Comparison of ENCODE assay signal across 33 cellular contexts in genomic region chr2:31067259-31067658, GRCh38.
A peak's percentile ranks its signal among the peaks of the same experiment; 100 is the strongest.
DNase-seq lines count a peak whose midpoint lies in the region; ATAC-seq and TF ChIP-seq lines count a peak whose summit lies in the region.
"Had no signal": no experiment of that assay in that cellular context is flagged by ENCODE, and none has a peak within 500 bp of the region (broad histone marks: within the 10 kb centered on the region; RNA-seq: fewer than 3 reads in every experiment).

No MANE protein-coding gene starts in this region.

- peaks cover 6 to 8% of the 10 kb centered on the region in 2 donors for H3K27me3 Mint-ChIP-seq in natural killer cell treated with Interleukin-12 subunit alpha and Interleukin-12 subunit beta and Interleukin-15 and Interleukin-18, amount 100 ng/mL, for 72 hours
- peaks cover 2 to 8% of the 10 kb centered on the region in 2 donors for H3K27me3 Mint-ChIP-seq in natural killer cell (ENCODE audit: low read depth in 2 of 2)
- peaks cover 0 to 51% of the 10 kb centered on the region in 2 donors for H3K27me3 Mint-ChIP-seq in effector memory CD8-positive, alpha-beta T cell
- H3K27me3 Mint-ChIP-seq: activated naive CD4-positive, alpha-beta T cell treated with anti-CD3 and anti-CD28 coated beads, Interleukin-2, amount 50 U/mL, for 24 hours; stimulated activated naive CD8-positive, alpha-beta T cell treated with anti-CD3 and anti-CD28 coated beads, Interleukin-15, amount 100 ng/mL, for 72 hours had no signal

- no peak for TF ChIP-seq CTCF in natural killer cell (IDR thresholded peaks at IDR 0.05)
- TF ChIP-seq CTCF in fibroblast of the aortic adventitia (IDR thresholded peaks at IDR 0.05; ENCODE audit: insufficient read depth, low read length) = peak; percentile 7

- in situ Hi-C loops in SK-MEL-5 (cut with HindIII; ENCODE audit: low pct_unique_long_range_greater_than_20kb, low sequenced_read_pairs) = no loop called here

- H3K36me3 Mint-ChIP-seq in natural killer cell treated with Interleukin-12 subunit alpha and Interleukin-12 subunit beta and Interleukin-15 and Interleukin-18, amount 100 ng/mL, for 72 hours = no peaks in the 10 kb centered on the region
- no peaks in the 10 kb centered on the region for H3K36me3 Mint-ChIP-seq in natural killer cell
- H3K36me3 Mint-ChIP-seq in effector memory CD8-positive, alpha-beta T cell (ENCODE audit: insufficient read depth) = no peaks in the 10 kb centered on the region
- H3K36me3 Mint-ChIP-seq: activated naive CD4-positive, alpha-beta T cell treated with anti-CD3 and anti-CD28 coated beads, Interleukin-2, amount 50 U/mL, for 24 hours had no signal

- no peak overlapping the region for H3K4me3 Mint-ChIP-seq in natural killer cell treated with Interleukin-12 subunit alpha and Interleukin-12 subunit beta and Interleukin-15 and Interleukin-18, amount 100 ng/mL, for 72 hours
- no peak overlapping the region for H3K4me3 Mint-ChIP-seq in natural killer cell
- no peak overlapping the region for H3K4me3 Mint-ChIP-seq in effector memory CD8-positive, alpha-beta T cell
- H3K4me3 Mint-ChIP-seq: activated naive CD4-positive, alpha-beta T cell treated with anti-CD3 and anti-CD28 coated beads, Interleukin-2, amount 50 U/mL, for 24 hours; neural crest cell; stimulated activated naive CD8-positive, alpha-beta T cell treated with anti-CD3 and anti-CD28 coated beads, Interleukin-15, amount 100 ng/mL, for 72 hours had no signal

- peak; percentile 39 for DNase-seq in natural killer cell treated with Interleukin-12 subunit alpha and Interleukin-12 subunit beta and Interleukin-15 and Interleukin-18, amount 100 ng/mL, for 72 hours (ENCODE audit: low spot score)
- no peak for DNase-seq in natural killer cell
- DNase-seq in SK-MEL-5 (ENCODE audit: low read depth, low spot score) = peak; percentile 54
- no peak for DNase-seq in fibroblast of the aortic adventitia (ENCODE audit: low read depth)
- DNase-seq in effector memory CD8-positive, alpha-beta T cell = no peak
- DNase-seq in activated gamma-delta T cell (lab: John Stamatoyannopoulos, UW) = no peak
- no peak for DNase-seq in RKO (ENCODE audit: low spot score)
- DNase-seq in CD1c-positive myeloid dendritic cell (ENCODE audit: extremely low spot score) = no peak
- DNase-seq: activated CD4-positive, alpha-beta T cell treated with anti-CD3 and anti-CD28 coated beads for 4 hours; amniotic stem cell; colonic mucosa; DMS53; effector CD4-positive, alpha-beta T cell; HCEC 1CT; heart left ventricle; islet precursor cell; left lung; mesenchymal stem cell; NCI-H146; NCI-H2107; right lobe of liver; Right ventricle myocardium superior; spleen; stimulated activated CD8-positive, alpha-beta memory T cell treated with anti-CD3 and anti-CD28 coated beads, Interleukin-4, amount 100 ng/mL, for 48 hours; stimulated activated naive CD8-positive, alpha-beta T cell treated with anti-CD3 and anti-CD28 coated beads, Interleukin-15, amount 100 ng/mL, for 72 hours; T-helper 2 cell; uterus had no signal

- H3K27ac Mint-ChIP-seq in natural killer cell treated with Interleukin-12 subunit alpha and Interleukin-12 subunit beta and Interleukin-15 and Interleukin-18, amount 100 ng/mL, for 72 hours = no peak overlapping the region
- no peak overlapping the region for H3K27ac Mint-ChIP-seq in natural killer cell
- H3K27ac Mint-ChIP-seq in effector memory CD8-positive, alpha-beta T cell = no peak overlapping the region
- H3K27ac Mint-ChIP-seq: activated naive CD4-positive, alpha-beta T cell treated with anti-CD3 and anti-CD28 coated beads, Interleukin-2, amount 50 U/mL, for 24 hours; activated T-helper 2 cell treated with anti-CD3 and anti-CD28 coated beads, Interferon-gamma antibody, Interleukin-2, Interleukin-4, amounts not matched to agents 10 μg/mL and 5 μg/mL and 100 μg/mL, durations not matched to agents 14 hours and 24 hours and 36 hours had no signal

- no peak overlapping the region for H3K4me3 ChIP-seq in fibroblast of the aortic adventitia (ENCODE audit: low read depth, low read length)
- H3K4me3 ChIP-seq: A549; BLaER1 treated with 17β-estradiol and CSF1 and Interleukin-3, amounts not matched to agents 10 nM and 100 nM; breast epithelium; colonic mucosa; heart left ventricle; left lung; right lobe of liver; spleen; uterus had no signal

- ATAC-seq in natural killer cell treated with Interleukin-12 subunit alpha and Interleukin-12 subunit beta and Interleukin-15 and Interleukin-18, amount 100 ng/mL, for 72 hours = peak in 1 of 2 donors; percentile 7
- no peak for ATAC-seq in natural killer cell
- ATAC-seq in effector memory CD8-positive, alpha-beta T cell (replicated peaks) = no peak
- ATAC-seq: A549; heart left ventricle; left lung; stimulated activated naive CD8-positive, alpha-beta T cell treated with anti-CD3 and anti-CD28 coated beads, Interleukin-15, amount 100 ng/mL, for 72 hours had no signal

- intact Hi-C loops in natural killer cell (cut with micrococcal nuclease) = no loop called here

- H3K9me3 Mint-ChIP-seq in natural killer cell treated with Interleukin-12 subunit alpha and Interleukin-12 subunit beta and Interleukin-15 and Interleukin-18, amount 100 ng/mL, for 72 hours = no peaks in the 10 kb centered on the region
- H3K9me3 Mint-ChIP-seq in natural killer cell = no peaks in the 10 kb centered on the region
- H3K9me3 Mint-ChIP-seq in effector memory CD8-positive, alpha-beta T cell = no peaks in the 10 kb centered on the region
- H3K9me3 Mint-ChIP-seq: activated naive CD4-positive, alpha-beta T cell treated with anti-CD3 and anti-CD28 coated beads, Interleukin-2, amount 50 U/mL, for 24 hours; activated T-helper 2 cell treated with anti-CD3 and anti-CD28 coated beads, Interferon-gamma antibody, Interleukin-2, Interleukin-4, amounts not matched to agents 10 μg/mL and 5 μg/mL and 100 μg/mL, durations not matched to agents 14 hours and 24 hours and 36 hours; neural crest cell; stimulated activated naive CD8-positive, alpha-beta T cell treated with anti-CD3 and anti-CD28 coated beads, Interleukin-15, amount 100 ng/mL, for 72 hours had no signal

- no peaks in the 10 kb centered on the region for H3K4me1 Mint-ChIP-seq in natural killer cell treated with Interleukin-12 subunit alpha and Interleukin-12 subunit beta and Interleukin-15 and Interleukin-18, amount 100 ng/mL, for 72 hours (ENCODE audit: low read depth in 2 of 2)
- no peaks in the 10 kb centered on the region for H3K4me1 Mint-ChIP-seq in natural killer cell
- no peaks in the 10 kb centered on the region for H3K4me1 Mint-ChIP-seq in effector memory CD8-positive, alpha-beta T cell (ENCODE audit: low read depth in 2 of 2)
- H3K4me1 Mint-ChIP-seq: activated naive CD4-positive, alpha-beta T cell treated with anti-CD3 and anti-CD28 coated beads, Interleukin-2, amount 50 U/mL, for 24 hours; neural crest cell; stimulated activated naive CD8-positive, alpha-beta T cell treated with anti-CD3 and anti-CD28 coated beads, Interleukin-15, amount 100 ng/mL, for 72 hours had no signal

Comparison
In these comparisons a context has a peak if more than half of its experiments do, and no peak if none do; other contexts are left out.
1. DNase-seq: peak in natural killer cell treated with Interleukin-12 subunit alpha and Interleukin-12 subunit beta and Interleukin-15 and Interleukin-18, amount 100 ng/mL, for 72 hours (single experiment) and SK-MEL-5 (single experiment); none in natural killer cell (single experiment), fibroblast of the aortic adventitia (single experiment), effector memory CD8-positive, alpha-beta T cell (0 of 3), activated gamma-delta T cell (single experiment), RKO (single experiment) and CD1c-positive myeloid dendritic cell (single experiment).